In genomic region chr9:13396418-13396817, GRCh38 we compare ENCODE assay signal across 1 cellular context.
TF ChIP-seq lines count a peak whose summit lies in the region.

No MANE protein-coding gene starts in this region.

TF ChIP-seq in HepG2, 621 proteins besides CTCF, POLR2A, EP300 and RAD21 (continued from another document):
- no peak for TF ChIP-seq ZNF512B (CRISPR knock-in tag; IDR thresholded peaks at IDR 0.05; ENCODE audit: borderline replicate concordance)
- TF ChIP-seq JUNB (CRISPR knock-in tag; IDR thresholded peaks at IDR 0.05; ENCODE audit: borderline replicate concordance), result no peak
- TF ChIP-seq SIX4 (CRISPR knock-in tag; IDR thresholded peaks at IDR 0.05), result no peak
- no peak for TF ChIP-seq ATF7 (IDR thresholded peaks at IDR 0.05)
- TF ChIP-seq ATF7 (CRISPR knock-in tag; IDR thresholded peaks at IDR 0.05), result no peak
- TF ChIP-seq POLR2G (IDR thresholded peaks at IDR 0.05; ENCODE audit: low read depth, low read length), result no peak
- TF ChIP-seq ZBTB10 (CRISPR knock-in tag; IDR thresholded peaks at IDR 0.05; ENCODE audit: borderline replicate concordance), result no peak
- TF ChIP-seq, protein P1, sequence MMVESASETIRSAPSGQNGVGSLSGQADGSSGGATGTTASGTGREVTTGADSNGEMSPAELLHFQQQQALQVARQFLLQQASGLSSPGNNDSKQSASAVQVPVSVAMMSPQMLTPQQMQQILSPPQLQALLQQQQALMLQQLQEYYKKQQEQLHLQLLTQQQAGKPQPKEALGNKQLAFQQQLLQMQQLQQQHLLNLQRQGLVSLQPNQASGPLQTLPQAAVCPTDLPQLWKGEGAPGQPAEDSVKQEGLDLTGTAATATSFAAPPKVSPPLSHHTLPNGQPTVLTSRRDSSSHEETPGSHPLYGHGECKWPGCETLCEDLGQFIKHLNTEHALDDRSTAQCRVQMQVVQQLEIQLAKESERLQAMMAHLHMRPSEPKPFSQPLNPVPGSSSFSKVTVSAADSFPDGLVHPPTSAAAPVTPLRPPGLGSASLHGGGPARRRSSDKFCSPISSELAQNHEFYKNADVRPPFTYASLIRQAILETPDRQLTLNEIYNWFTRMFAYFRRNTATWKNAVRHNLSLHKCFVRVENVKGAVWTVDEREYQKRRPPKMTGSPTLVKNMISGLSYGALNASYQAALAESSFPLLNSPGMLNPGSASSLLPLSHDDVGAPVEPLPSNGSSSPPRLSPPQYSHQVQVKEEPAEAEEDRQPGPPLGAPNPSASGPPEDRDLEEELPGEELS (CRISPR knock-in tag; IDR thresholded peaks at IDR 0.05), result no peak
- no peak for TF ChIP-seq RFX1 (IDR thresholded peaks at IDR 0.05)
- no peak for TF ChIP-seq AKNA (CRISPR knock-in tag; IDR thresholded peaks at IDR 0.05; ENCODE audit: borderline replicate concordance)
- no peak for TF ChIP-seq ZNF720 (CRISPR knock-in tag; IDR thresholded peaks at IDR 0.05)
- no peak for TF ChIP-seq ZNF230 (CRISPR knock-in tag; IDR thresholded peaks at IDR 0.05)
